Comparison of ENCODE assay signal across 30 cellular contexts in the genomic region with DNA sequence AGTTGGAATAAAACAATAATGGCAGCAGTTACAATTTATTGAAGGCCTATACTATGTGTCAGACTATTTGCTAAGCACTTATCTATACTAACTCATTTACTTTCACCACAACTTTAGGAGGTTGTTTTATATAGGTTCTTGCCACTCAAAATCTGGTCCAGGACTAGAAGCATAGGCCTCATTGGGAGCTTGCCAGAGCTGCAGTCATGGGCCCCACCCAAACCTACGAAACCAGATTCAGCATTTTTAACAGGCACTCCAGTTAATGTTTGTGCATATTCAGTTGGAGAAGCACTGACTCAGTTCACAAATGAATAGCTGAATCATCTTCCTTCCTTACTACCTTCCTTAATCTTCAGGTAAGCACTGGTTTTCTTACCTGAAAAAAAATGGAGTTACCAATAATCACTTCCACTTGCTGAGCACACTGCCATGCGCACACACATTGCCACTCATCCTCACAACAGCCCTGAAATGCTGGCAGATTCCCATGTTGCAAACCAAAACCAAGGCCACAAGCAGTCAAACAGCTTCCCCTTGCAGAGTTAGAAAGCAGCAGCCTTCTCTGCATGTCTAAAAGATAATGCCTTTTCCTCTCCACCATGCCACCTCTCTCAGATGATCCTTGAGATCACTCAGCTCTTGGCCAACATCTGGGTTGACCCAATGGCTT.
A peak's percentile ranks its signal among the peaks of the same experiment; 100 is the strongest.
DNase-seq lines count a peak whose midpoint lies in the region; ATAC-seq, FAIRE-seq and TF ChIP-seq lines count a peak whose summit lies in the region.
"Had no signal": no experiment of that assay in that cellular context is flagged by ENCODE, and none has a peak within 500 bp of the region (broad histone marks: within the 10 kb centered on the region; RNA-seq: fewer than 3 reads in every experiment).

No MANE protein-coding gene starts in this region.

- H2AK5ac ChIP-seq in trophoblast cell (ENCODE audit: low read length), result no peak overlapping the region

- no peak overlapping the region for H2AFZ ChIP-seq in trophoblast cell (ENCODE audit: insufficient read depth, low read length, poor library complexity)

- H3K79me1 ChIP-seq in trophoblast cell (ENCODE audit: low read length), result no peaks in the 10 kb centered on the region

- H2BK12ac ChIP-seq in trophoblast cell (ENCODE audit: low read length), result no peak overlapping the region

- H3K79me2 ChIP-seq in trophoblast cell (ENCODE audit: control insufficient read depth, insufficient read depth, low read length, poor library complexity), result no peaks in the 10 kb centered on the region

- H3K4me2 ChIP-seq in trophoblast cell (ENCODE audit: low read length), result no peak overlapping the region

- no peak overlapping the region for H3K4ac ChIP-seq in trophoblast cell (ENCODE audit: low read depth, low read length)

- no peak overlapping the region for H4K8ac ChIP-seq in trophoblast cell (ENCODE audit: low read depth, low read length)

- FAIRE-seq in RCC 7860 (lab: Jason Lieb, UNC), result no peak
- FAIRE-seq: A204.1, GM19239, kidney, small intestine had no signal

- H3K27ac ChIP-seq in VCaP (peak overlapping the region; percentile 64), esophagus squamous epithelium (peak overlapping the region; percentile 40 to 74 (median 70)), temporal lobe (ENCODE audit: low read depth, low read length) (peak overlapping the region; percentile 41), trophoblast cell (ENCODE audit: low read depth, low read length) (no peak overlapping the region)
- H3K27ac ChIP-seq: lower lobe of right lung, tibial artery had no signal

- H3K4me3 ChIP-seq in esophagus squamous epithelium (no peak overlapping the region), trophoblast cell (ENCODE audit: low read depth, low read length) (no peak overlapping the region)
- H3K4me3 ChIP-seq: HAP-1, lower lobe of right lung, tibial artery had no signal

- no peak overlapping the region for H2BK120ac ChIP-seq in trophoblast cell (ENCODE audit: insufficient read depth, low read length, poor library complexity)

- 30 to 64% methylated on average over 2 of the region's 2 CpGs for WGBS in esophagus squamous epithelium, 2 donors
- no CpG with 5 or more reads among the region's 2 CpGs for WGBS in trophoblast cell (ENCODE audit: extremely low coverage, insufficient coverage, insufficient read length)

- TF ChIP-seq CTCF in VCaP (conservative IDR thresholded peaks at IDR 0.05) (no peak), esophagus squamous epithelium (IDR thresholded peaks at IDR 0.05) (no peak)

- H3K36me3 ChIP-seq in esophagus squamous epithelium (no peaks in the 10 kb centered on the region), trophoblast cell (ENCODE audit: control insufficient read depth in 1 of 2, insufficient read depth in 2 of 2, low read length in 2 of 2) (no peaks in the 10 kb centered on the region)
- H3K36me3 ChIP-seq: HAP-1, lower lobe of right lung, tibial artery had no signal

- H4K12ac ChIP-seq in trophoblast cell (ENCODE audit: low read depth, low read length), result no peak overlapping the region

- no peak overlapping the region for H4K91ac ChIP-seq in trophoblast cell (ENCODE audit: low read depth, low read length)

- H3K23ac ChIP-seq in trophoblast cell (ENCODE audit: low read length), result no peak overlapping the region

- intact Hi-C loops in esophagus squamous epithelium (cut with DNase I), result loop anchor here (10.0 kb wide), 1 partner anchor 342 kb away; no protein-coding TSS in a partner anchor

- H3K18ac ChIP-seq in trophoblast cell (ENCODE audit: low read length), result no peak overlapping the region

- H3K9me3 ChIP-seq in esophagus squamous epithelium (no peaks in the 10 kb centered on the region), trophoblast cell (ENCODE audit: insufficient read depth, low read depth, low read length) (no peaks in the 10 kb centered on the region)
- H3K9me3 ChIP-seq: HAP-1, lower lobe of right lung, tibial artery had no signal

- H2BK5ac ChIP-seq in trophoblast cell (ENCODE audit: low read depth, low read length, poor library complexity), result no peak overlapping the region

- no peak overlapping the region for H3K9ac ChIP-seq in trophoblast cell (ENCODE audit: low read length)

- H3K27me3 ChIP-seq in esophagus squamous epithelium (no peaks in the 10 kb centered on the region), trophoblast cell (ENCODE audit: insufficient read depth, low read length) (no peaks in the 10 kb centered on the region)
- H3K27me3 ChIP-seq: tibial artery had no signal

- peak; percentile 25 for DNase-seq in NCI-H345 (lab: John Stamatoyannopoulos, UW)
- DNase-seq in NCI-H345 treated with DMSO at 0.1 percent for 48 hours (lab: John Stamatoyannopoulos, UW; ENCODE audit: unreplicated experiment), result no peak
- DNase-seq in esophagus squamous epithelium (lab: John Stamatoyannopoulos, UW), result no peak
- no peak for DNase-seq in RCC 7860 (ENCODE audit: low spot score)
- DNase-seq in trophoblast cell, result no peak
- DNase-seq: activated B cell treated with CpG ODN at 0.5 μM for 24 hours; activated naive CD4-positive, alpha-beta T cell treated with anti-CD3 and anti-CD28 coated beads, Interleukin-2, amount 10 ng/mL, durations not matched to agents 7 days and 5 days; amniotic stem cell; CD8-positive, alpha-beta T cell; DMS 273 treated with DMSO at 0.1 percent for 48 hours; GDM1; glutamatergic neuron; kidney; lower lobe of right lung; NCI-H1105 treated with DMSO at 0.1 percent for 48 hours; NCI-H2029 treated with DMSO at 0.1 percent for 48 hours; NCI-H446; NK-92 treated with Interleukin-12 subunit alpha and Interleukin-12 subunit beta, amount 100 ng/mL, for 24 hours; retina; small intestine; stimulated activated CD4-positive, alpha-beta T cell treated with anti-CD3 and anti-CD28 coated beads, Interleukin-1b, Interleukin-23, amount 100 ng/mL, for 48 hours; stimulated activated CD8-positive, alpha-beta memory T cell treated with anti-CD3 and anti-CD28 coated beads, Interleukin-4, amount 100 ng/mL, for 48 hours; stimulated activated naive CD8-positive, alpha-beta T cell treated with anti-CD3 and anti-CD28 coated beads, Interleukin-15, amount 100 ng/mL, for 72 hours; tibial artery had no signal

- TF ChIP-seq POLR2A in esophagus squamous epithelium (IDR thresholded peaks at IDR 0.05), result no peak

- no peak for ATAC-seq in HG03139 (IDR thresholded peaks at IDR 0.05; ENCODE audit: unreplicated experiment)
- ATAC-seq: CD8-positive, alpha-beta T cell; lower lobe of right lung; stimulated activated naive CD8-positive, alpha-beta T cell treated with anti-CD3 and anti-CD28 coated beads, Interleukin-15, amount 100 ng/mL, for 72 hours had no signal

- no peak overlapping the region for H3K14ac ChIP-seq in trophoblast cell (ENCODE audit: low read length)

- H3K4me1 ChIP-seq in esophagus squamous epithelium, result peaks cover 0 to 18% (median 0%) of the 10 kb centered on the region in 3 donors
- no peaks in the 10 kb centered on the region for H3K4me1 ChIP-seq in trophoblast cell (ENCODE audit: control insufficient read depth in 1 of 2, insufficient read depth in 2 of 2, low read length in 2 of 2)
- H3K4me1 ChIP-seq: lower lobe of right lung had no signal
